17 cellular contexts compared by ENCODE assay signal in genomic region chr16:27853101-27853500, GRCh38.
"Had no signal": no experiment of that assay in that cellular context is flagged by ENCODE, and none has a peak within 500 bp of the region (broad histone marks: within the 10 kb centered on the region; RNA-seq: fewer than 3 reads in every experiment).

No MANE protein-coding gene starts in this region.

- H3K27ac Mint-ChIP-seq: activated CD4-positive, alpha-beta T cell treated with anti-CD3 and anti-CD28 coated beads, Interleukin-2, amount 10 ng/mL, durations not matched to agents 7 days and 5 days; activated CD8-positive, alpha-beta T cell treated with anti-CD3 and anti-CD28 coated beads for 36 hours; activated naive CD8-positive, alpha-beta T cell treated with anti-CD3 and anti-CD28 coated beads for 36 hours; naive B cell had no signal

- H3K4me1 ChIP-seq: breast epithelium, lower lobe of right lung had no signal

- H3K27ac ChIP-seq: breast epithelium, epithelial cell of prostate, lower lobe of right lung, WERI-Rb-1 had no signal

- H3K36me3 ChIP-seq: breast epithelium, lower lobe of right lung, WERI-Rb-1 had no signal

- H3K9me3 ChIP-seq: breast epithelium, lower lobe of right lung had no signal

- ATAC-seq: activated CD8-positive, alpha-beta T cell treated with anti-CD3 and anti-CD28 coated beads for 36 hours; activated T-cell treated with anti-CD3 and anti-CD28 coated beads, Interleukin-2, amount 50 U/mL, for 4 hours; lower lobe of right lung had no signal

- H3K9me3 Mint-ChIP-seq: activated CD4-positive, alpha-beta T cell treated with anti-CD3 and anti-CD28 coated beads, Interleukin-2, amount 10 ng/mL, durations not matched to agents 7 days and 5 days; activated CD8-positive, alpha-beta T cell treated with anti-CD3 and anti-CD28 coated beads for 36 hours; activated naive CD8-positive, alpha-beta T cell treated with anti-CD3 and anti-CD28 coated beads for 36 hours; activated T-cell treated with anti-CD3 and anti-CD28 coated beads, Interleukin-2, amount 50 U/mL, for 4 hours; neural crest cell had no signal

- DNase-seq: activated CD4-positive, alpha-beta T cell treated with anti-CD3 and anti-CD28 coated beads, Interleukin-2, amount 10 ng/mL, durations not matched to agents 7 days and 5 days; activated CD4-positive, CD25-positive, alpha-beta regulatory T cell treated with anti-CD3 and anti-CD28 coated beads, Interleukin-2, amount 50 U/mL, for 72 hours; activated CD8-positive, alpha-beta T cell treated with anti-CD3 and anti-CD28 coated beads for 36 hours; activated naive CD4-positive, alpha-beta T cell treated with Interleukin-2 at 50 U/mL for 16 hours; activated naive CD8-positive, alpha-beta T cell treated with anti-CD3 and anti-CD28 coated beads for 36 hours; activated T-cell treated with anti-CD3 and anti-CD28 coated beads, Interleukin-2, amount 50 U/mL, for 4 hours; lower lobe of right lung; mesendoderm; naive B cell; posterior cingulate gyrus; stimulated activated CD4-positive, alpha-beta T cell treated with anti-CD3 and anti-CD28 coated beads, Interleukin-4, amount 100 ng/mL, for 24 hours; stimulated activated naive CD4-positive, alpha-beta T cell treated with Interleukin-2 at 50 U/mL for 16 hours; T-helper 1 cell; WERI-Rb-1 had no signal

- H3K4me1 Mint-ChIP-seq: activated CD4-positive, alpha-beta T cell treated with anti-CD3 and anti-CD28 coated beads, Interleukin-2, amount 10 ng/mL, durations not matched to agents 7 days and 5 days; activated naive CD8-positive, alpha-beta T cell treated with anti-CD3 and anti-CD28 coated beads for 36 hours had no signal

- H3K36me3 Mint-ChIP-seq: activated naive CD8-positive, alpha-beta T cell treated with anti-CD3 and anti-CD28 coated beads for 36 hours; naive B cell had no signal

- H3K4me3 Mint-ChIP-seq: activated CD4-positive, alpha-beta T cell treated with anti-CD3 and anti-CD28 coated beads, Interleukin-2, amount 10 ng/mL, durations not matched to agents 7 days and 5 days; activated CD8-positive, alpha-beta T cell treated with anti-CD3 and anti-CD28 coated beads for 36 hours; activated naive CD8-positive, alpha-beta T cell treated with anti-CD3 and anti-CD28 coated beads for 36 hours; activated T-cell treated with anti-CD3 and anti-CD28 coated beads, Interleukin-2, amount 50 U/mL, for 4 hours; naive B cell; neural crest cell had no signal

- H3K4me3 ChIP-seq: breast epithelium, lower lobe of right lung had no signal
